In genomic region chrX:385736-386135, GRCh38 we compare ENCODE assay signal across 8 cellular contexts. TPM values are rescaled to one million over a fixed set of nuclear protein-coding genes. Genes with fewer than 3 reads are reported as not detected.
DNase-seq lines count a peak whose midpoint lies in the region; ATAC-seq, FAIRE-seq and TF ChIP-seq lines count a peak whose summit lies in the region.
"Not testable (repeated sequence)": the region's sequence is repeated elsewhere in the genome, so short reads cannot be mapped to it uniquely, and the experiment has no call there.

No MANE protein-coding gene starts in this region.

- H3K9ac ChIP-seq in OCI-LY1 (ENCODE audit: low read length), result peak overlapping the region; percentile 97
- peak overlapping the region; percentile 13 for H3K9ac ChIP-seq in mesendoderm (ENCODE audit: low read length)

- H2AK5ac ChIP-seq in mesendoderm (ENCODE audit: low read length), result not testable (repeated sequence)

- H3K56ac ChIP-seq in mesendoderm (ENCODE audit: low read length), result peak overlapping the region; percentile 50

- not testable (repeated sequence) for TF ChIP-seq POLR2A in A549 (IDR thresholded peaks at IDR 0.05; ENCODE audit: low read length)

- H3K18ac ChIP-seq in mesendoderm (ENCODE audit: low read length), result not testable (repeated sequence)

- H3K79me2 ChIP-seq in OCI-LY1 (ENCODE audit: insufficient read depth, low read length); mesendoderm (ENCODE audit: control insufficient read depth, insufficient read depth, low read length): not testable (repeated sequence)

- in situ Hi-C loops in brain microvascular endothelial cell (cut with HindIII; ENCODE audit: low pct_ligation_motif_present, low sequenced_read_pairs), result not testable (repeated sequence)

- H3K9me3 ChIP-seq in A549; OCI-LY1 (ENCODE audit: low read length): not testable (repeated sequence)

- ATAC-seq in A549, result not testable (repeated sequence)

- not testable (repeated sequence) for H2BK15ac ChIP-seq in mesendoderm (replicated peaks; ENCODE audit: low read depth)

- not testable (repeated sequence) for H3K27ac Mint-ChIP-seq in activated CD4-positive, alpha-beta memory T cell treated with anti-CD3 and anti-CD28 coated beads for 36 hours

- not testable (repeated sequence) for H3K4me1 Mint-ChIP-seq in activated CD4-positive, alpha-beta memory T cell treated with anti-CD3 and anti-CD28 coated beads for 36 hours (ENCODE audit: low read depth)

- H3K79me1 ChIP-seq in mesendoderm (ENCODE audit: low read length), result not testable (repeated sequence)

- not testable (repeated sequence) for H3K36me3 Mint-ChIP-seq in activated CD4-positive, alpha-beta memory T cell treated with anti-CD3 and anti-CD28 coated beads for 36 hours

- H3K4me2 ChIP-seq in A549 (peak overlapping the region; percentile 97), OCI-LY1 (ENCODE audit: low read length) (peak overlapping the region; percentile 88)
- not testable (repeated sequence) for H3K4me2 ChIP-seq in mesendoderm (ENCODE audit: low read length)

- H3K4me1 ChIP-seq in A549; mesendoderm (ENCODE audit: control insufficient read depth, low read depth, low read length): not testable (repeated sequence)
- peaks cover 16% of the 10 kb centered on the region for H3K4me1 ChIP-seq in OCI-LY1 (ENCODE audit: insufficient read depth, low read length, severe bottlenecking)

- H2BK120ac ChIP-seq in mesendoderm (ENCODE audit: low read depth, low read length), result not testable (repeated sequence)

- TF ChIP-seq RAD21 in A549 (conservative IDR thresholded peaks at IDR 0.05 in 1 of 2, IDR thresholded peaks at IDR 0.05 in 1 of 2), result not testable (repeated sequence)

- FAIRE-seq in A549 (lab: Jason Lieb, UNC), result not testable (repeated sequence)

- TF ChIP-seq CTCF in A549 (IDR thresholded peaks at IDR 0.05); GM12865 (IDR thresholded peaks at IDR 0.05; ENCODE audit: insufficient read depth, low read depth, low read length, missing control alignments); OCI-LY1 (IDR thresholded peaks at IDR 0.05; ENCODE audit: low read length); brain microvascular endothelial cell (IDR thresholded peaks at IDR 0.05; ENCODE audit: low read depth, low read length, missing control alignments); fibroblast of villous mesenchyme (IDR thresholded peaks at IDR 0.05; ENCODE audit: insufficient read depth, low read depth, low read length): not testable (repeated sequence)

- H4K20me1 ChIP-seq in OCI-LY1 (ENCODE audit: insufficient read depth, low read length), result not testable (repeated sequence)

- H3K4me3 ChIP-seq in A549, result peak overlapping the region; percentile 93
- peak overlapping the region; percentile 55 for H3K4me3 ChIP-seq in GM12865 (ENCODE audit: low read depth, low read length)
- H3K4me3 ChIP-seq in OCI-LY1 (ENCODE audit: low read depth, low read length, poor library complexity, severe bottlenecking), result peak overlapping the region; percentile 83
- H3K4me3 ChIP-seq in brain microvascular endothelial cell (ENCODE audit: low read depth, low read length), result peak overlapping the region; percentile 97
- H3K4me3 ChIP-seq in fibroblast of villous mesenchyme (ENCODE audit: low read depth, low read length), result peak overlapping the region; percentile 91
- H3K4me3 ChIP-seq in mesendoderm (ENCODE audit: low read length), result not testable (repeated sequence)
- peak overlapping the region; percentile 80 for H3K4me3 ChIP-seq in skeletal muscle cell (ENCODE audit: low read depth, low read length)

- H4K5ac ChIP-seq in mesendoderm (ENCODE audit: low read length), result not testable (repeated sequence)

- WGBS in A549 (ENCODE audit: missing lambda C conversion rate), result 52% methylated on average over 12 of the region's 12 CpGs
- WGBS in mesendoderm (ENCODE audit: extremely low coverage, insufficient coverage, low lambda C conversion rate), result no CpG with 5 or more reads among the region's 12 CpGs

- H2BK5ac ChIP-seq in mesendoderm (ENCODE audit: low read length), result not testable (repeated sequence)

- POLR2A ChIA-PET in A549 (lab: Yijun Ruan, JAX); activated CD4-positive, alpha-beta memory T cell treated with anti-CD3 and anti-CD28 coated beads for 36 hours (lab: Charles Lee): not testable (repeated sequence)

- H3F3A ChIP-seq in OCI-LY1 (ENCODE audit: insufficient read depth, low read length), result not testable (repeated sequence)

- peak overlapping the region; percentile 92 to 96; a peak in 5 of 6 replicates for H3K27ac ChIP-seq in A549
- H3K27ac ChIP-seq in OCI-LY1 (ENCODE audit: low read depth, low read length, poor library complexity, severe bottlenecking), result peak overlapping the region; percentile 28
- H3K27ac ChIP-seq in brain microvascular endothelial cell; mesendoderm (ENCODE audit: low read depth, low read length): not testable (repeated sequence)

- not testable (repeated sequence) for H3K27me3 Mint-ChIP-seq in activated CD4-positive, alpha-beta memory T cell treated with anti-CD3 and anti-CD28 coated beads for 36 hours

- H3K4me3 Mint-ChIP-seq in activated CD4-positive, alpha-beta memory T cell treated with anti-CD3 and anti-CD28 coated beads for 36 hours, result peak overlapping the region; percentile 59

- CTCF ChIA-PET in A549 (lab: Yijun Ruan, JAX); activated CD4-positive, alpha-beta memory T cell treated with anti-CD3 and anti-CD28 coated beads for 36 hours (lab: Charles Lee): not testable (repeated sequence)

- H4K8ac ChIP-seq in mesendoderm (ENCODE audit: low read depth, low read length), result not testable (repeated sequence)

- H3K9me3 Mint-ChIP-seq in activated CD4-positive, alpha-beta memory T cell treated with anti-CD3 and anti-CD28 coated beads for 36 hours, result not testable (repeated sequence)

- intact Hi-C loops in activated CD4-positive, alpha-beta memory T cell treated with anti-CD3 and anti-CD28 coated beads for 36 hours (cut with micrococcal nuclease), result loop anchor here (5.0 to 10.0 kb wide), 2 partner anchors 103 to 1009 kb away; partner anchors contain the start of genes PLCXD1 and SLC25A6

- H3K4ac ChIP-seq in mesendoderm (ENCODE audit: low read depth, low read length), result not testable (repeated sequence)

- H3K23ac ChIP-seq in mesendoderm (ENCODE audit: low read length), result not testable (repeated sequence)

- H3K9me2 ChIP-seq in OCI-LY1 (ENCODE audit: low read depth, low read length), result not testable (repeated sequence)

- not testable (repeated sequence) for DNase-seq in A549 (ENCODE audit: low read depth in 1 of 2, low spot score in 1 of 2); GM12865 (ENCODE audit: low read depth); activated CD4-positive, alpha-beta memory T cell treated with anti-CD3 and anti-CD28 coated beads for 36 hours; brain microvascular endothelial cell; fibroblast of villous mesenchyme (ENCODE audit: low read depth); mesendoderm; skeletal muscle cell (ENCODE audit: low read depth)

- not testable (repeated sequence) for H3K36me3 ChIP-seq in OCI-LY1 (ENCODE audit: insufficient read depth, low read length); brain microvascular endothelial cell (replicated peaks); mesendoderm (ENCODE audit: control insufficient read depth, insufficient read depth, low read length)

- TF ChIP-seq EP300 in A549 (IDR thresholded peaks at IDR 0.05), result not testable (repeated sequence)

- H3K27me3 ChIP-seq in OCI-LY1 (ENCODE audit: insufficient read depth, low read length); brain microvascular endothelial cell (replicated peaks); mesendoderm (ENCODE audit: insufficient read depth, low read length, poor library complexity): not testable (repeated sequence)

- not testable (repeated sequence) for H2AFZ ChIP-seq in OCI-LY1 (ENCODE audit: low read length)

TF ChIP-seq in A549, 52 proteins besides CTCF, POLR2A, EP300 and RAD21:
- 0 out of 2 replicates have a peak, but pooled peaks have one; percentile 18 for TF ChIP-seq MAX (IDR thresholded peaks at IDR 0.05)

RNA-seq across cellular contexts. Expression of gene PPP2R3B, which starts 1.0 kb away (rescaled TPM):
- polyA plus RNA-seq in A549 (2011; rRNA removed) (12.6 and 13.1 TPM in 2 replicates), A549 (2017; fragmentation: RNase III; extraction: RNeasy Plus Mini Kit Qiagen cat#74134 plus additional on column Dnase treatment) (24.9 to 29.6 TPM (median 28.8 TPM) in 3 replicates)
- 32.9 and 36.6 TPM in 2 replicates for polyA plus RNA-seq in A549 (2012; cell fraction: cytosol; rRNA removed)
- 130 and 153 TPM in 2 replicates for polyA plus RNA-seq in A549 (2012; cell fraction: nucleus; rRNA removed)
- 35.8 and 47.9 TPM in 2 replicates for polyA minus RNA-seq in A549 (2011; rRNA and poly(A)+ RNA removed)
- 10 to 100 TPM; 31.7 to 32.2 TPM for total RNA-seq in activated CD4-positive, alpha-beta memory T cell treated with anti-CD3 and anti-CD28 coated beads for 36 hours
- 9.1 and 15.1 TPM in 2 replicates for total RNA-seq in fibroblast of villous mesenchyme
- 26.4 TPM for polyA plus RNA-seq in mesendoderm (2013, experiment 1 of 2)
- 27.4 TPM for polyA plus RNA-seq in mesendoderm (2013, experiment 2 of 2)
